In genomic region chr5:75831561-75831960, GRCh38 we compare ENCODE assay signal across 34 cellular contexts.
"Had no signal": no experiment of that assay in that cellular context is flagged by ENCODE, and none has a peak within 500 bp of the region (broad histone marks: within the 10 kb centered on the region; RNA-seq: fewer than 3 reads in every experiment).

No MANE protein-coding gene starts in this region.

- DNase-seq: Karpas-422, Kasumi-1, MG63, MM.1S, MV-4-11, NCI-H1048, NCI-H1092, NCI-H1092 treated with DMSO at 0.1 percent for 48 hours, NCI-H1105, NCI-H1105 treated with DMSO at 0.1 percent for 48 hours, NCI-H1417, NCI-H1417 treated with DMSO at 0.1 percent for 48 hours, NCI-H1436, NCI-H1436 treated with DMSO at 0.1 percent for 48 hours, NCI-H146, NCI-H1694, NCI-H1694 treated with DMSO at 0.1 percent for 48 hours, NCI-H187, NCI-H187 treated with DMSO at 0.1 percent for 48 hours, NCI-H1930, NCI-H2029, NCI-H2029 treated with DMSO at 0.1 percent for 48 hours, NCI-H2081, NCI-H2081 treated with DMSO at 0.1 percent for 48 hours, NCI-H2107, NCI-H2171, NCI-H2171 treated with DMSO at 0.1 percent for 48 hours, NCI-H2227 treated with DMSO at 0.1 percent for 48 hours, NCI-H226, NCI-H345, NCI-H446, NCI-H446 treated with DMSO at 0.1 percent for 48 hours, NCI-H510A had no signal

- H3K27ac ChIP-seq: KMS-11 had no signal

- H3K9ac ChIP-seq: KMS-11 had no signal

- H3K4me3 ChIP-seq: MG63 had no signal

- H3K36me3 ChIP-seq: MG63 had no signal

- H3K4me2 ChIP-seq: KMS-11 had no signal

- H3K9me3 ChIP-seq: MG63 had no signal
